Comparison of ENCODE assay signal across 26 cellular contexts in genomic region chr2:215797676-215798075, GRCh38.
A peak's percentile ranks its signal among the peaks of the same experiment; 100 is the strongest.
DNase-seq lines count a peak whose midpoint lies in the region; FAIRE-seq and TF ChIP-seq lines count a peak whose summit lies in the region.
"Had no signal": no experiment of that assay in that cellular context is flagged by ENCODE, and none has a peak within 500 bp of the region (broad histone marks: within the 10 kb centered on the region; RNA-seq: fewer than 3 reads in every experiment).

No MANE protein-coding gene starts in this region.

- no peak overlapping the region for H3K4me3 ChIP-seq in astrocyte (ENCODE audit: insufficient read depth, low read depth, low read length)
- no peak overlapping the region for H3K4me3 ChIP-seq in fibroblast of pulmonary artery (replicated peaks; ENCODE audit: low read depth, low read length)
- H3K4me3 ChIP-seq: tibial nerve had no signal

- H3K27ac ChIP-seq in astrocyte (ENCODE audit: low read depth, low read length): no peak overlapping the region
- H3K27ac ChIP-seq: tibial nerve, VCaP had no signal

- peaks cover 42% of the 10 kb centered on the region for H3K4me1 Mint-ChIP-seq in astrocyte (ENCODE audit: low read depth, unreplicated experiment)
- H3K4me1 Mint-ChIP-seq: central memory CD8-positive, alpha-beta T cell had no signal

- H3K36me3 Mint-ChIP-seq in astrocyte (ENCODE audit: low read depth, unreplicated experiment): no peaks in the 10 kb centered on the region
- H3K36me3 Mint-ChIP-seq: activated CD8-positive, alpha-beta memory T cell treated with anti-CD3 and anti-CD28 coated beads, Interleukin-2, amount 10 ng/mL, durations not matched to agents 7 days and 5 days had no signal

- no peaks in the 10 kb centered on the region for H4K20me1 ChIP-seq in astrocyte (ENCODE audit: insufficient read depth, low read length)

- no peaks in the 10 kb centered on the region for H3K9me3 Mint-ChIP-seq in astrocyte (ENCODE audit: unreplicated experiment)
- H3K9me3 Mint-ChIP-seq: activated CD4-positive, alpha-beta T cell treated with anti-CD3 and anti-CD28 coated beads, Interleukin-2, amount 10 ng/mL, durations not matched to agents 24 days and 14 days; activated T-helper 1 cell treated with anti-CD3 and anti-CD28 coated beads, Interleukin-12 subunit alpha, Interleukin-12 subunit beta, Interleukin-2, Interleukin-4 antibody, amounts not matched to agents 30 ng/mL and 10 ng/mL and 1 ng/mL, durations not matched to agents 14 hours and 24 hours and 36 hours; CD4-positive, alpha-beta T cell; central memory CD8-positive, alpha-beta T cell had no signal

- in situ Hi-C loops in KBM-7 (cut with MboI; ENCODE audit: low pct_unique_long_range_greater_than_20kb, low sequenced_read_pairs): no loop called here

- H3K27me3 ChIP-seq in astrocyte (ENCODE audit: insufficient read depth, low read length): no peaks in the 10 kb centered on the region
- H3K27me3 ChIP-seq: tibial nerve had no signal

- H3K27ac Mint-ChIP-seq in astrocyte (ENCODE audit: unreplicated experiment): no peak overlapping the region
- H3K27ac Mint-ChIP-seq: activated CD4-positive, alpha-beta T cell treated with anti-CD3 and anti-CD28 coated beads, Interleukin-2, amount 10 ng/mL, durations not matched to agents 24 days and 14 days; activated CD8-positive, alpha-beta memory T cell treated with anti-CD3 and anti-CD28 coated beads, Interleukin-2, amount 10 ng/mL, durations not matched to agents 7 days and 5 days; activated T-helper 1 cell treated with anti-CD3 and anti-CD28 coated beads, Interleukin-12 subunit alpha, Interleukin-12 subunit beta, Interleukin-2, Interleukin-4 antibody, amounts not matched to agents 30 ng/mL and 10 ng/mL and 1 ng/mL, durations not matched to agents 14 hours and 24 hours and 36 hours; CD4-positive, alpha-beta T cell; nephron progenitor cell; T-helper 2 cell treated with Interferon-gamma antibody and Interleukin-4, amounts not matched to agents 5 μg/mL and 100 μg/mL, for 36 hours had no signal

- TF ChIP-seq CTCF in astrocyte (IDR thresholded peaks at IDR 0.05; ENCODE audit: insufficient read depth, low read depth, low read length): no peak
- no peak for TF ChIP-seq CTCF in fibroblast of pulmonary artery (IDR thresholded peaks at IDR 0.05; ENCODE audit: low read length, missing control alignments)

- FAIRE-seq in astrocyte (lab: Jason Lieb, UNC): peak; percentile 26
- FAIRE-seq: G401.6, H54, islet of Langerhans had no signal

- H3K27me3 Mint-ChIP-seq in astrocyte (ENCODE audit: low read depth, unreplicated experiment): no peaks in the 10 kb centered on the region
- H3K27me3 Mint-ChIP-seq: activated CD4-positive, alpha-beta T cell treated with anti-CD3 and anti-CD28 coated beads, Interleukin-2, amount 10 ng/mL, durations not matched to agents 24 days and 14 days; CD4-positive, alpha-beta T cell had no signal

- H3K4me1 ChIP-seq in astrocyte (ENCODE audit: insufficient read depth, low read length): peaks cover 35% of the 10 kb centered on the region

- H3K9ac ChIP-seq in astrocyte (ENCODE audit: low read length): no peak overlapping the region

- H3K4me2 ChIP-seq in astrocyte (ENCODE audit: low read length): no peak overlapping the region

- H3K4me3 Mint-ChIP-seq in astrocyte (ENCODE audit: unreplicated experiment): no peak overlapping the region
- H3K4me3 Mint-ChIP-seq: activated CD4-positive, alpha-beta T cell treated with anti-CD3 and anti-CD28 coated beads, Interleukin-2, amount 10 ng/mL, durations not matched to agents 24 days and 14 days; activated CD8-positive, alpha-beta memory T cell treated with anti-CD3 and anti-CD28 coated beads, Interleukin-2, amount 10 ng/mL, durations not matched to agents 7 days and 5 days; activated T-helper 1 cell treated with anti-CD3 and anti-CD28 coated beads, Interleukin-12 subunit alpha, Interleukin-12 subunit beta, Interleukin-2, Interleukin-4 antibody, amounts not matched to agents 30 ng/mL and 10 ng/mL and 1 ng/mL, durations not matched to agents 14 hours and 24 hours and 36 hours; CD4-positive, alpha-beta T cell; central memory CD8-positive, alpha-beta T cell; nephron progenitor cell; T-helper 2 cell treated with Interferon-gamma antibody and Interleukin-4, amounts not matched to agents 5 μg/mL and 100 μg/mL, for 36 hours had no signal

- H3K79me2 ChIP-seq in astrocyte (ENCODE audit: insufficient read depth, low read length): no peaks in the 10 kb centered on the region

- H3K9me3 ChIP-seq in astrocyte (ENCODE audit: insufficient read depth, low read depth, low read length): no peaks in the 10 kb centered on the region

- no peak overlapping the region for H2AFZ ChIP-seq in astrocyte (ENCODE audit: low read depth, low read length)

- H3K36me3 ChIP-seq in astrocyte (ENCODE audit: insufficient read depth, low read length): no peaks in the 10 kb centered on the region

- peak; percentile 67 for DNase-seq in GM03348 (ENCODE audit: low spot score)
- peak; percentile 62 for DNase-seq in astrocyte (ENCODE audit: low read depth)
- DNase-seq in fibroblast of pulmonary artery (ENCODE audit: low read depth): peak; percentile 23
- peak; percentile 82 for DNase-seq in renal cortical epithelial cell (ENCODE audit: low read depth)
- no peak for DNase-seq in LoVo (ENCODE audit: low spot score)
- DNase-seq in NCI-H1436 treated with DMSO at 0.1 percent for 48 hours (lab: John Stamatoyannopoulos, UW): no peak
- DNase-seq in KBM-7: no peak
- DNase-seq in 8988T: no peak
- DNase-seq: activated CD4-positive, alpha-beta T cell treated with anti-CD3 and anti-CD28 coated beads, Interleukin-2, amount 10 ng/mL, durations not matched to agents 24 days and 14 days; activated CD8-positive, alpha-beta memory T cell treated with anti-CD3 and anti-CD28 coated beads, Interleukin-2, amount 10 ng/mL, durations not matched to agents 7 days and 5 days; activated naive CD4-positive, alpha-beta T cell treated with anti-CD3 and anti-CD28 coated beads, Interleukin-2, amount 50 U/mL, for 16 hours; anterior cingulate cortex; CD4-positive, alpha-beta T cell; left ventricle myocardium superior; midbrain; NCI-H187; NCI-H524 treated with DMSO at 0.1 percent for 48 hours; nephron progenitor cell had no signal

Comparison
In these comparisons a context has a peak if more than half of its experiments do, and no peak if none do; other contexts are left out.
1. DNase-seq: peak in GM03348 (single experiment), astrocyte (single experiment), fibroblast of pulmonary artery (single experiment) and renal cortical epithelial cell (single experiment); none in LoVo (single experiment), NCI-H1436 treated with DMSO at 0.1 percent for 48 hours (single experiment), KBM-7 (single experiment) and 8988T (single experiment).